5 cellular contexts compared by ENCODE assay signal in genomic region chr9:84075004-84075403, GRCh38.
"Had no signal": no experiment of that assay in that cellular context is flagged by ENCODE, and none has a peak within 500 bp of the region (broad histone marks: within the 10 kb centered on the region; RNA-seq: fewer than 3 reads in every experiment).

No MANE protein-coding gene starts in this region.

- H3K9me3 Mint-ChIP-seq: GM23338, H9 had no signal

- H3K4me3 Mint-ChIP-seq: GM23338, H9 had no signal

- H3K4me3 ChIP-seq: GM23338, K562 had no signal

- H3K27ac Mint-ChIP-seq: GM23338, H9 had no signal

- ATAC-seq: GM23338, K562 had no signal

- H3K4me1 Mint-ChIP-seq: GM23338, H9 had no signal

- DNase-seq: H9, HCEC 1CT, IMR-90 had no signal
